In genomic region chr6:135423649-135424128, GRCh38 we compare ENCODE assay signal across 8 cellular contexts.
DNase-seq lines count a peak whose midpoint lies in the region; ATAC-seq, FAIRE-seq and TF ChIP-seq lines count a peak whose summit lies in the region.

No MANE protein-coding gene starts in this region.

- no peaks in the 10 kb centered on the region for H3K27me3 Mint-ChIP-seq in memory B cell

- DNase-seq in NCI-H524 (lab: John Stamatoyannopoulos, UW) (peak; percentile 13 to 66), NCI-H524 treated with DMSO at 0.1 percent for 48 hours (lab: John Stamatoyannopoulos, UW) (no peak), HS-27A (ENCODE audit: low read depth) (peak; percentile 22), RCC 7860 (ENCODE audit: low spot score) (peak; percentile 17), dermis blood vessel endothelial cell (peak; percentile 67), memory B cell (ENCODE audit: low spot score in 2 of 2) (peak in 1 of 2 donors; percentile 27), omental fat pad (ENCODE audit: low spot score) (no peak)

- no peak overlapping the region for H3K27ac Mint-ChIP-seq in memory B cell

- peak; percentile 89 for ATAC-seq in GM21529 (IDR thresholded peaks at IDR 0.05; ENCODE audit: unreplicated experiment)
- ATAC-seq in memory B cell (ENCODE audit: low read depth): peak; percentile 56
- no peak for ATAC-seq in omental fat pad (ENCODE audit: low FRiP score)

- TF ChIP-seq CTCF in omental fat pad (IDR thresholded peaks at IDR 0.05): no peak

- H3K36me3 Mint-ChIP-seq in memory B cell: peaks cover 4% of the 10 kb centered on the region

- H3K4me1 Mint-ChIP-seq in memory B cell: no peaks in the 10 kb centered on the region

- H3K4me3 Mint-ChIP-seq in memory B cell: no peak overlapping the region

- peak; percentile 67 for FAIRE-seq in RCC 7860 (lab: Jason Lieb, UNC)

- H3K9me3 Mint-ChIP-seq in memory B cell: no peaks in the 10 kb centered on the region

Comparison
In these comparisons a context has a peak if more than half of its experiments do, and no peak if none do; other contexts are left out.
1. DNase-seq: peak in NCI-H524 (2 of 2), HS-27A (single experiment), RCC 7860 (single experiment) and dermis blood vessel endothelial cell (single experiment); none in NCI-H524 treated with DMSO at 0.1 percent for 48 hours (single experiment) and omental fat pad (single experiment).